In genomic region chr7:112414855-112415490, GRCh38 we compare ENCODE assay signal across 9 cellular contexts. TPM values are rescaled to one million over a fixed set of nuclear protein-coding genes. Genes with fewer than 3 reads are reported as not detected.
DNase-seq lines count a peak whose midpoint lies in the region; ATAC-seq, FAIRE-seq and TF ChIP-seq lines count a peak whose summit lies in the region.
"Had no signal": no experiment of that assay in that cellular context is flagged by ENCODE, and none has a peak within 500 bp of the region (broad histone marks: within the 10 kb centered on the region; RNA-seq: fewer than 3 reads in every experiment).

No MANE protein-coding gene starts in this region.

- DNase-seq in AG10803 (ENCODE audit: low read depth) (no peak), GM19239 (ENCODE audit: insufficient read length, low spot score) (no peak), NCI-H2081 (lab: John Stamatoyannopoulos, UW) (peak; percentile 55 to 70), amniotic epithelial cell (ENCODE audit: low read depth) (peak; percentile 51), kidney tubule cell (ENCODE audit: low spot score) (peak; percentile 61), epidermal melanocyte (ENCODE audit: insufficient read length, low spot score) (no peak)
- no peak for DNase-seq in CD8-positive, alpha-beta memory T cell

- no peaks in the 10 kb centered on the region for H3K27me3 ChIP-seq in CD8-positive, alpha-beta memory T cell (ENCODE audit: insufficient read depth, low read length, poor library complexity, severe bottlenecking)

- H3K9me3 ChIP-seq in CD8-positive, alpha-beta memory T cell (ENCODE audit: low read length) = no peaks in the 10 kb centered on the region

- peaks cover 5 to 12% of the 10 kb centered on the region in 2 donors for H3K27me3 Mint-ChIP-seq in CD8-positive, alpha-beta memory T cell

- no peak overlapping the region for H3K27ac ChIP-seq in CD8-positive, alpha-beta memory T cell (ENCODE audit: low read depth, low read length)

- CTCF ChIA-PET in CD8-positive, alpha-beta memory T cell (lab: Charles Lee) = no interaction called here

- no peaks in the 10 kb centered on the region for H3K4me1 Mint-ChIP-seq in CD8-positive, alpha-beta memory T cell

- no peaks in the 10 kb centered on the region for H3K36me3 ChIP-seq in CD8-positive, alpha-beta memory T cell (ENCODE audit: insufficient read depth, low read length)

- H3K36me3 Mint-ChIP-seq in CD8-positive, alpha-beta memory T cell = peaks cover 0 to 4% (median 0%) of the 10 kb centered on the region in 3 donors

- H3K4me3 Mint-ChIP-seq in CD8-positive, alpha-beta memory T cell = no peak overlapping the region

- peak; percentile 62 for TF ChIP-seq CTCF in AG10803 (conservative IDR thresholded peaks at IDR 0.05; ENCODE audit: low read length)

- no peak overlapping the region for H3K27ac Mint-ChIP-seq in CD8-positive, alpha-beta memory T cell

- H3K4me1 ChIP-seq in CD8-positive, alpha-beta memory T cell (ENCODE audit: insufficient read depth, low read length) = no peaks in the 10 kb centered on the region

- ATAC-seq in HG03460 (IDR thresholded peaks at IDR 0.05; ENCODE audit: unreplicated experiment) = no peak

- peaks cover 0 to 1% (median 0%) of the 10 kb centered on the region in 5 donors for H3K9me3 Mint-ChIP-seq in CD8-positive, alpha-beta memory T cell

- POLR2A ChIA-PET in CD8-positive, alpha-beta memory T cell (lab: Charles Lee) = no interaction called here

- H3K4me3 ChIP-seq in AG10803 (ENCODE audit: low read length) = no peak overlapping the region
- no peak overlapping the region for H3K4me3 ChIP-seq in CD8-positive, alpha-beta memory T cell (ENCODE audit: low read length)

- peak; percentile 26 for FAIRE-seq in GM19239 (lab: Jason Lieb, UNC)
- FAIRE-seq: endometrium had no signal

RNA-seq across cellular contexts. Expression of gene IFRD1, which starts 35.3 kb away (rescaled TPM):
- 10 to 100 TPM; 56.6 to 58.8 TPM for total RNA-seq in CD8-positive, alpha-beta memory T cell
- polyA plus RNA-seq in CD8-positive, alpha-beta memory T cell = 37.9 TPM

Comparison
In these comparisons a context has a peak if more than half of its experiments do, and no peak if none do; other contexts are left out.
1. DNase-seq: peak in NCI-H2081 (2 of 2), amniotic epithelial cell (single experiment) and kidney tubule cell (single experiment); none in AG10803 (single experiment), GM19239 (single experiment), CD8-positive, alpha-beta memory T cell (0 of 5) and epidermal melanocyte (single experiment).